16 cellular contexts compared by ENCODE assay signal in the genomic region with DNA sequence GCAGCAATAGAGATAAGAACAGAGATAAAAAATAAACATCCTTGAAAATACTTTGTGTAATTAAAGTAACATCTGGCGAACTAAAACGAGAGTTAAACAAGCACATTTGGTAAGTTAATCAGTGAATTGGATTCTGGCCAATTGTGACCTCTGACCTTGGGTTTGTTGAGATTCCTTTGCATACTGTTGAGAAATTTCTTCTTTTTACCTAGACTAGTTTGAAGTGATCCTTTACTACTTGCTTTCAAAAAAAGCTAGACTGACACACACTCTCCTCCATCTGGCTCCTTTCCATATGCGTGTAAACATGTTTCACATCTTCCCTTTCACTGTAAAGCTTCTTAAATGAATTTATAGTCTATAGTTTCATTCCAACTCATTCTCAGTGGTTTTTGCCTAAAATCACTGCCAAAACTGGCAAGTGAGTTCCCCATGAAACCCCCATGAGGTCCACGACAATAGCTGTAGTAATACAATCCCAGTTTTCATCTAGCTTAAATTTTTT. TPM values are rescaled to one million over a fixed set of nuclear protein-coding genes. Genes with fewer than 3 reads are reported as not detected.
DNase-seq lines count a peak whose midpoint lies in the region; ATAC-seq and TF ChIP-seq lines count a peak whose summit lies in the region.
"Had no signal": no experiment of that assay in that cellular context is flagged by ENCODE, and none has a peak within 500 bp of the region (broad histone marks: within the 10 kb centered on the region; RNA-seq: fewer than 3 reads in every experiment).

No MANE protein-coding gene starts in this region.

- intact Hi-C loops in left ventricle myocardium inferior (cut with micrococcal nuclease) (no loop called here), left cardiac atrium (cut with DNase I) (no loop called here)

- no peaks in the 10 kb centered on the region for H3K27me3 ChIP-seq in left ventricle myocardium inferior (ENCODE audit: low read depth)
- no peaks in the 10 kb centered on the region for H3K27me3 ChIP-seq in adipocyte (replicated peaks; ENCODE audit: control insufficient read depth, insufficient read depth, low read length)
- no peaks in the 10 kb centered on the region for H3K27me3 ChIP-seq in subcutaneous abdominal adipose tissue (ENCODE audit: control insufficient read depth in 5 of 5, insufficient read depth in 4 of 5, low read length in 5 of 5)
- H3K27me3 ChIP-seq: transverse colon had no signal

- no peak overlapping the region for H3K9ac ChIP-seq in adipocyte (ENCODE audit: low read length)
- H3K9ac ChIP-seq in subcutaneous abdominal adipose tissue (ENCODE audit: low read length in 5 of 5), result no peak overlapping the region

- DNase-seq in left ventricle myocardium inferior (no peak), left cardiac atrium (no peak), adipocyte (ENCODE audit: low read depth) (peak; percentile 52), germinal center (ENCODE audit: low spot score) (no peak)
- DNase-seq in activated CD4-positive, alpha-beta memory T cell treated with anti-CD3 and anti-CD28 coated beads, Interleukin-2, amount 10 ng/mL, durations not matched to agents 7 days and 5 days, result no peak
- DNase-seq: ACHN; activated T-cell treated with anti-CD3 and anti-CD28 coated beads, Interleukin-2, amount 50 U/mL, for 48 hours; GOT3; MV-4-11; NCI-H510A; nephron progenitor cell; transverse colon had no signal

- H3K27ac ChIP-seq in left ventricle myocardium inferior (replicated peaks), result peak overlapping the region; percentile 71
- H3K27ac ChIP-seq in subcutaneous abdominal adipose tissue (ENCODE audit: low read depth, low read length), result peak overlapping the region; percentile 59
- H3K27ac ChIP-seq: skin epidermis, transverse colon had no signal

- no peaks in the 10 kb centered on the region for H3K36me3 ChIP-seq in left ventricle myocardium inferior
- no peaks in the 10 kb centered on the region for H3K36me3 ChIP-seq in adipocyte (ENCODE audit: control insufficient read depth, insufficient read depth, low read length, severe bottlenecking)
- no peaks in the 10 kb centered on the region for H3K36me3 ChIP-seq in subcutaneous abdominal adipose tissue (ENCODE audit: control insufficient read depth in 5 of 5, insufficient read depth in 5 of 5, low read length in 5 of 5)
- H3K36me3 ChIP-seq: transverse colon had no signal

- H3K4me3 ChIP-seq in left ventricle myocardium inferior, result no peak overlapping the region
- H3K4me3 ChIP-seq in adipocyte (ENCODE audit: low read length), result no peak overlapping the region
- H3K4me3 ChIP-seq in subcutaneous abdominal adipose tissue (ENCODE audit: low read depth in 1 of 5, low read length in 5 of 5), result no peak overlapping the region
- H3K4me3 ChIP-seq: skin epidermis, transverse colon had no signal

- H3K36me3 Mint-ChIP-seq in activated CD4-positive, alpha-beta memory T cell treated with anti-CD3 and anti-CD28 coated beads, Interleukin-2, amount 10 ng/mL, durations not matched to agents 7 days and 5 days (ENCODE audit: low read depth), result no peaks in the 10 kb centered on the region

- no peak for TF ChIP-seq CTCF in left ventricle myocardium inferior (IDR thresholded peaks at IDR 0.05; ENCODE audit: borderline replicate concordance)

- H3K4me1 Mint-ChIP-seq in activated CD4-positive, alpha-beta memory T cell treated with anti-CD3 and anti-CD28 coated beads, Interleukin-2, amount 10 ng/mL, durations not matched to agents 7 days and 5 days, result no peaks in the 10 kb centered on the region

- no peak overlapping the region for H3K27ac Mint-ChIP-seq in activated CD4-positive, alpha-beta memory T cell treated with anti-CD3 and anti-CD28 coated beads, Interleukin-2, amount 10 ng/mL, durations not matched to agents 7 days and 5 days
- H3K27ac Mint-ChIP-seq: nephron progenitor cell had no signal

- no peaks in the 10 kb centered on the region for H3K9me3 ChIP-seq in left ventricle myocardium inferior (replicated peaks)
- peaks cover 8% of the 10 kb centered on the region for H3K9me3 ChIP-seq in adipocyte (ENCODE audit: control insufficient read depth, low read length)
- no peaks in the 10 kb centered on the region for H3K9me3 ChIP-seq in subcutaneous abdominal adipose tissue (ENCODE audit: control insufficient read depth in 5 of 5, low read length in 5 of 5)
- H3K9me3 ChIP-seq: transverse colon had no signal

- no peak for ATAC-seq in left cardiac atrium
- ATAC-seq in HG02798 (IDR thresholded peaks at IDR 0.05; ENCODE audit: poor library complexity, unreplicated experiment), result peak; percentile 46
- ATAC-seq in HG03521 (IDR thresholded peaks at IDR 0.05; ENCODE audit: unreplicated experiment), result no peak

- H3K4me3 Mint-ChIP-seq in activated CD4-positive, alpha-beta memory T cell treated with anti-CD3 and anti-CD28 coated beads, Interleukin-2, amount 10 ng/mL, durations not matched to agents 7 days and 5 days, result no peak overlapping the region
- H3K4me3 Mint-ChIP-seq: nephron progenitor cell had no signal

- peaks cover 2% of the 10 kb centered on the region for H3K9me3 Mint-ChIP-seq in activated CD4-positive, alpha-beta memory T cell treated with anti-CD3 and anti-CD28 coated beads, Interleukin-2, amount 10 ng/mL, durations not matched to agents 7 days and 5 days

- no peaks in the 10 kb centered on the region for H3K27me3 Mint-ChIP-seq in activated CD4-positive, alpha-beta memory T cell treated with anti-CD3 and anti-CD28 coated beads, Interleukin-2, amount 10 ng/mL, durations not matched to agents 7 days and 5 days

- CTCF ChIA-PET in activated CD4-positive, alpha-beta memory T cell treated with anti-CD3 and anti-CD28 coated beads, Interleukin-2, amount 10 ng/mL, durations not matched to agents 7 days and 5 days (lab: Charles Lee), result no interaction called here

- POLR2A ChIA-PET in activated CD4-positive, alpha-beta memory T cell treated with anti-CD3 and anti-CD28 coated beads, Interleukin-2, amount 10 ng/mL, durations not matched to agents 7 days and 5 days (lab: Charles Lee), result no interaction called here

- H3K4me1 ChIP-seq in left ventricle myocardium inferior (peaks cover 31% of the 10 kb centered on the region), adipocyte (ENCODE audit: control insufficient read depth, insufficient read depth, low read length) (peaks cover 4% of the 10 kb centered on the region), subcutaneous abdominal adipose tissue (ENCODE audit: control insufficient read depth in 5 of 5, insufficient read depth in 5 of 5, low read length in 5 of 5) (peaks cover 0 to 14% (median 4%) of the 10 kb centered on the region in 5 donors)
- H3K4me1 ChIP-seq: transverse colon had no signal

RNA-seq across cellular contexts. Expression of a gene that starts 17.3 kb away (rescaled TPM):
- total RNA-seq in left ventricle myocardium inferior (73.1 TPM), left cardiac atrium (10 to 100 TPM; 59.0 to 82.7 TPM)
- total RNA-seq in activated CD4-positive, alpha-beta memory T cell treated with anti-CD3 and anti-CD28 coated beads, Interleukin-2, amount 10 ng/mL, durations not matched to agents 7 days and 5 days, result 10 to 100 TPM; 36.5 to 37.7 TPM
